ENCODE assay signal across 7 cellular contexts in the genomic region with DNA sequence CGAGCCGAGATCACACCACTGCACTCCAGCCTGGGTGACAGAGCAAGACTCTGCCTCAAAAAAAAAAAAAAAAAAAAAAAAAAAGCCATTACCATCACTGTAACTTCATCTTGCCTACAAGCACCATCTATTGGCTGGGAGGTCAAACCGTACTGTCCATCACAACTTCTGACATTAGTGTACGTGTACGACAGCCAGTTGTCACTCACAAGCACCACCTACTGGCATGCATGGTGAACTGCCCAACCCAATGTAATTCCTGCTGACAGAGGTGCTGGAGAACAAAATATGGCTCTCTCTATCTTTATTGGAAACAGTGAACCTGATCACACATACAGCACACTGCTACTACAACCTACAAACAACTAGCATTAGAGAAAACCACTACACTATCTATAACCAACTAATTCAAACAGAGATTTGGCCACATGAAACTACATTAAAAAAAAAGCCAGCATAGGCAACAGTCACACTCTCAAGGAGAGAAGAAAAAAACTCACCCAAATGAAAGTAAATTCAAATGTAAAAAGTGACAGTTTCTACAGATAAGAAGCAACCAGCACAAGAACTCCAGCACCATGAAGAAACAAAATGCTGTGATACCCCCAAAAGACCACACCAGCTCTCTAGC.
A peak's percentile ranks its signal among the peaks of the same experiment; 100 is the strongest.
DNase-seq lines count a peak whose midpoint lies in the region; ATAC-seq and TF ChIP-seq lines count a peak whose summit lies in the region.

No MANE protein-coding gene starts in this region.

- in situ Hi-C loops in SK-MEL-5 (cut with HindIII; ENCODE audit: low pct_unique_long_range_greater_than_20kb, low sequenced_read_pairs): no loop called here

- peak; percentile 94 for ATAC-seq in GM19395 (IDR thresholded peaks at IDR 0.05; ENCODE audit: unreplicated experiment)
- ATAC-seq in HG03159 (IDR thresholded peaks at IDR 0.05; ENCODE audit: unreplicated experiment): peak; percentile 95

- peak; percentile 24 for TF ChIP-seq CTCF in GM12801 (IDR thresholded peaks at IDR 0.05; ENCODE audit: extremely low read depth, insufficient read length)

- DNase-seq in SK-MEL-5 (ENCODE audit: low read depth, low spot score): peak; percentile 84
- DNase-seq in iPS-NIHi11 (ENCODE audit: low spot score): peak; percentile 55
- DNase-seq in pons (ENCODE audit: low spot score): no peak
- no peak for DNase-seq in stimulated activated CD4-positive, alpha-beta T cell treated with anti-CD3 and anti-CD28 coated beads, Interleukin-4, amount 100 ng/mL, for 1 hour

Comparison
In these comparisons a context has a peak if more than half of its experiments do, and no peak if none do; other contexts are left out.
1. DNase-seq: peak in SK-MEL-5 (single experiment) and iPS-NIHi11 (single experiment); none in pons (single experiment) and stimulated activated CD4-positive, alpha-beta T cell treated with anti-CD3 and anti-CD28 coated beads, Interleukin-4, amount 100 ng/mL, for 1 hour (single experiment).